Comparison of ENCODE assay signal across 8 cellular contexts in genomic region chrX:21940356-21940829, GRCh38. TPM values are rescaled to one million over a fixed set of nuclear protein-coding genes. Genes with fewer than 3 reads are reported as not detected.
A peak's percentile ranks its signal among the peaks of the same experiment; 100 is the strongest.
DNase-seq lines count a peak whose midpoint lies in the region; TF ChIP-seq lines count a peak whose summit lies in the region.

SMS (plus strand) TSS chrX:21940709; CDS start chrX:21940825, 116 bp downstream.

- peaks cover 10% of the 10 kb centered on the region for H3K4me1 Mint-ChIP-seq in T-helper 1 cell treated with Interleukin-12 subunit alpha and Interleukin-12 subunit beta and Interleukin-4 antibody, amounts not matched to agents 30 μg/mL and 1 μg/mL, for 36 hours (ENCODE audit: low read depth)

- no peak for TF ChIP-seq CTCF in GM12864 (IDR thresholded peaks at IDR 0.05; ENCODE audit: low read depth, low read length, missing control alignments)
- no peak for TF ChIP-seq CTCF in HFF-Myc (IDR thresholded peaks at IDR 0.05; ENCODE audit: low read depth, low read length, missing control alignments)
- TF ChIP-seq CTCF in right atrium auricular region (IDR thresholded peaks at IDR 0.05): no peak

- peaks cover 6% of the 10 kb centered on the region for H3K36me3 Mint-ChIP-seq in T-helper 1 cell treated with Interleukin-12 subunit alpha and Interleukin-12 subunit beta and Interleukin-4 antibody, amounts not matched to agents 30 μg/mL and 1 μg/mL, for 36 hours (ENCODE audit: low read depth)

- H3K27me3 ChIP-seq in right atrium auricular region: peaks cover 0 to 5% of the 10 kb centered on the region in 2 donors

- DNase-seq in GM12864 (ENCODE audit: low read depth): no peak
- DNase-seq in HFF-Myc (ENCODE audit: extremely low read depth, low read depth): no peak
- peak; percentile 55 for DNase-seq in NAMALWA (ENCODE audit: low spot score)
- peak; percentile 74 for DNase-seq in right atrium auricular region (ENCODE audit: low spot score)
- peak; percentile 68 for DNase-seq in putamen (ENCODE audit: low spot score)
- no peak for DNase-seq in DMS79 (lab: John Stamatoyannopoulos, UW)

- no peaks in the 10 kb centered on the region for H3K9me3 ChIP-seq in right atrium auricular region

- H3K36me3 ChIP-seq in right atrium auricular region: no peaks in the 10 kb centered on the region

- peak within 1 kb of the TSS; percentile 80 for H3K4me3 Mint-ChIP-seq in T-helper 1 cell treated with Interleukin-12 subunit alpha and Interleukin-12 subunit beta and Interleukin-4 antibody, amounts not matched to agents 30 μg/mL and 1 μg/mL, for 36 hours

- peak within 1 kb of the TSS; percentile 73 for H3K27ac ChIP-seq in angular gyrus (ENCODE audit: low read depth, low read length)
- peak within 1 kb of the TSS; percentile 67 to 88 for H3K27ac ChIP-seq in right atrium auricular region

- peaks cover 0 to 7% of the 10 kb centered on the region in 2 donors for H3K4me1 ChIP-seq in right atrium auricular region

- H3K4me3 ChIP-seq in GM12864 (ENCODE audit: low read depth, low read length): peak within 1 kb of the TSS; percentile 56
- peak within 1 kb of the TSS; percentile 52 for H3K4me3 ChIP-seq in HFF-Myc (replicated peaks; ENCODE audit: low read depth, low read length)
- peak within 1 kb of the TSS; percentile 41 to 60 for H3K4me3 ChIP-seq in right atrium auricular region

- peak within 1 kb of the TSS; percentile 65 for H3K27ac Mint-ChIP-seq in T-helper 1 cell treated with Interleukin-12 subunit alpha and Interleukin-12 subunit beta and Interleukin-4 antibody, amounts not matched to agents 30 μg/mL and 1 μg/mL, for 36 hours

- no peaks in the 10 kb centered on the region for H3K9me3 Mint-ChIP-seq in T-helper 1 cell treated with Interleukin-12 subunit alpha and Interleukin-12 subunit beta and Interleukin-4 antibody, amounts not matched to agents 30 μg/mL and 1 μg/mL, for 36 hours

- H3K27me3 Mint-ChIP-seq in T-helper 1 cell treated with Interleukin-12 subunit alpha and Interleukin-12 subunit beta and Interleukin-4 antibody, amounts not matched to agents 30 μg/mL and 1 μg/mL, for 36 hours (ENCODE audit: low read depth): no peaks in the 10 kb centered on the region

RNA-seq across cellular contexts. Expression of gene SMS, which starts in this region (rescaled TPM):
- 10 to 100 TPM; 40.3 to 41.3 TPM for total RNA-seq in right atrium auricular region

Comparison
In these comparisons a context has a peak if more than half of its experiments do, and no peak if none do; other contexts are left out.
1. DNase-seq: peak in NAMALWA (single experiment), right atrium auricular region (single experiment) and putamen (single experiment); none in GM12864 (single experiment), HFF-Myc (single experiment) and DMS79 (single experiment).
2. Peak in every context shown above with its lines, with median percentiles within 50 percentile points of each other: H3K4me3 ChIP-seq.